ENCODE assay signal across 30 cellular contexts in genomic region chr17:17468217-17469010, GRCh38. TPM values are rescaled to one million over a fixed set of nuclear protein-coding genes. Genes with fewer than 3 reads are reported as not detected.
A peak's percentile ranks its signal among the peaks of the same experiment; 100 is the strongest.
DNase-seq lines count a peak whose midpoint lies in the region; ATAC-seq and TF ChIP-seq lines count a peak whose summit lies in the region.
"Had no signal": no experiment of that assay in that cellular context is flagged by ENCODE, and none has a peak within 500 bp of the region (broad histone marks: within the 10 kb centered on the region; RNA-seq: fewer than 3 reads in every experiment).

No MANE protein-coding gene starts in this region.

- H3K4me1 ChIP-seq in right atrium auricular region (no peaks in the 10 kb centered on the region), mucosa of descending colon (ENCODE audit: low read depth) (peaks cover 11% of the 10 kb centered on the region), transverse colon (peaks cover 0 to 18% (median 8%) of the 10 kb centered on the region in 4 donors)
- H3K4me1 ChIP-seq: stomach, tibial artery had no signal

- no peaks in the 10 kb centered on the region for H3K9me3 Mint-ChIP-seq in activated T-cell treated with anti-CD3 and anti-CD28 coated beads, Interleukin-2, amount 50 U/mL, for 4 hours
- H3K9me3 Mint-ChIP-seq: activated T-helper 17 cell treated with anti-CD3 and anti-CD28 coated beads, Interleukin-2, amount 50 U/mL, for 72 hours; CD4-positive, alpha-beta T cell; dendritic cell treated with granulocyte-macrophage colony-stimulating factor and Interleukin-4, amounts not matched to agents 40 ng/mL and 50 ng/mL, for 4 days; endodermal cell had no signal

- H3K4me1 Mint-ChIP-seq in activated T-cell treated with anti-CD3 and anti-CD28 coated beads, Interleukin-2, amount 50 U/mL, for 4 hours (ENCODE audit: low read depth) = no peaks in the 10 kb centered on the region
- H3K4me1 Mint-ChIP-seq: activated T-helper 17 cell treated with anti-CD3 and anti-CD28 coated beads, Interleukin-2, amount 50 U/mL, for 72 hours; endodermal cell had no signal

- TF ChIP-seq POLR2A in transverse colon (IDR thresholded peaks at IDR 0.05) = no peak

- TF ChIP-seq EP300 in transverse colon (IDR thresholded peaks at IDR 0.05; ENCODE audit: low read depth) = no peak

- H3K27me3 Mint-ChIP-seq in activated T-cell treated with anti-CD3 and anti-CD28 coated beads, Interleukin-2, amount 50 U/mL, for 4 hours (ENCODE audit: low read depth) = peaks cover 27% of the 10 kb centered on the region

- WGBS in transverse colon (ENCODE audit: low coverage in 1 of 2), 2 donors = 60 to 72% methylated on average over 3 to 5 of the region's 5 CpGs

- no peak overlapping the region for H3K27ac ChIP-seq in right atrium auricular region
- peak overlapping the region in 53 of 59 donors; percentile 27 to 88 (median 70) for H3K27ac ChIP-seq in dorsolateral prefrontal cortex
- H3K27ac ChIP-seq in transverse colon = peak overlapping the region; percentile 46 to 62 (median 52)
- H3K27ac ChIP-seq: ovary, PC-9, stomach, tibial artery had no signal

- intact Hi-C loops in Right ventricle myocardium superior (cut with DNase I) (no loop called here), dorsolateral prefrontal cortex (cut with DNase I) (loop anchor here in 1 of 2 donors (5.0 kb wide), 1 partner anchor 51 kb away; no protein-coding TSS in a partner anchor), mucosa of descending colon (cut with DNase I, micrococcal nuclease) (no loop called here), transverse colon (cut with DNase I; ENCODE audit: low total_unique reads) (no loop called here)

- no peak for TF ChIP-seq CTCF in right atrium auricular region (IDR thresholded peaks at IDR 0.05)
- no peak for TF ChIP-seq CTCF in dorsolateral prefrontal cortex (IDR thresholded peaks at IDR 0.05 in 54 of 56, conservative IDR thresholded peaks at IDR 0.05 in 2 of 56; ENCODE audit: low read depth in 1 of 56, partially characterized antibody in 56 of 56)
- no peak for TF ChIP-seq CTCF in mucosa of descending colon (IDR thresholded peaks at IDR 0.05)
- TF ChIP-seq CTCF in transverse colon (IDR thresholded peaks at IDR 0.05) = no peak
- no peak for TF ChIP-seq CTCF in foreskin fibroblast (IDR thresholded peaks at IDR 0.05; ENCODE audit: low read depth, low read length)

- H3K9me3 ChIP-seq in right atrium auricular region = no peaks in the 10 kb centered on the region
- no peaks in the 10 kb centered on the region for H3K9me3 ChIP-seq in mucosa of descending colon
- no peaks in the 10 kb centered on the region for H3K9me3 ChIP-seq in transverse colon
- H3K9me3 ChIP-seq: ovary, stomach, tibial artery had no signal

- no peaks in the 10 kb centered on the region for H3K36me3 Mint-ChIP-seq in activated T-cell treated with anti-CD3 and anti-CD28 coated beads, Interleukin-2, amount 50 U/mL, for 4 hours (ENCODE audit: insufficient read depth)

- peak; percentile 85 for ATAC-seq in Right ventricle myocardium superior (ENCODE audit: poor library complexity)
- peak; percentile 20 for ATAC-seq in mucosa of descending colon
- ATAC-seq in activated T-cell treated with anti-CD3 and anti-CD28 coated beads, Interleukin-2, amount 50 U/mL, for 4 hours = no peak
- ATAC-seq: activated CD8-positive, alpha-beta T cell treated with anti-CD3 and anti-CD28 coated beads, Interleukin-2, amount 10 ng/mL, durations not matched to agents 7 days and 5 days; activated T-helper 17 cell treated with anti-CD3 and anti-CD28 coated beads, Interleukin-2, amount 50 U/mL, for 72 hours; GM12878 had no signal

- H3K4me3 ChIP-seq in right atrium auricular region (no peak overlapping the region), dorsolateral prefrontal cortex (no peak overlapping the region), mucosa of descending colon (no peak overlapping the region), transverse colon (no peak overlapping the region), foreskin fibroblast (ENCODE audit: low read depth in 1 of 2, low read length in 2 of 2) (no peak overlapping the region)
- H3K4me3 ChIP-seq: GM12878, lung, ovary, PC-9, stomach, tibial artery had no signal

- H3K4me3 Mint-ChIP-seq in activated T-cell treated with anti-CD3 and anti-CD28 coated beads, Interleukin-2, amount 50 U/mL, for 4 hours = no peak overlapping the region
- H3K4me3 Mint-ChIP-seq: activated CD8-positive, alpha-beta T cell treated with anti-CD3 and anti-CD28 coated beads, Interleukin-2, amount 10 ng/mL, durations not matched to agents 7 days and 5 days; activated T-helper 17 cell treated with anti-CD3 and anti-CD28 coated beads, Interleukin-2, amount 50 U/mL, for 72 hours; CD4-positive, alpha-beta T cell; dendritic cell treated with granulocyte-macrophage colony-stimulating factor and Interleukin-4, amounts not matched to agents 40 ng/mL and 50 ng/mL, for 4 days; endodermal cell had no signal

- in situ Hi-C loops in transverse colon (cut with MboI; ENCODE audit: low pct_ligation_motif_present in 1 of 4, low pct_unique_long_range_greater_than_20kb in 1 of 4, low sequenced_read_pairs in 3 of 4) = no loop called here

- no peaks in the 10 kb centered on the region for H3K27me3 ChIP-seq in right atrium auricular region
- peaks cover 0 to 14% (median 0%) of the 10 kb centered on the region in 45 donors for H3K27me3 ChIP-seq in dorsolateral prefrontal cortex
- H3K27me3 ChIP-seq in transverse colon = no peaks in the 10 kb centered on the region
- H3K27me3 ChIP-seq: ovary had no signal

- H3K36me3 ChIP-seq in right atrium auricular region = no peaks in the 10 kb centered on the region
- H3K36me3 ChIP-seq in mucosa of descending colon (ENCODE audit: low read depth) = no peaks in the 10 kb centered on the region
- H3K36me3 ChIP-seq in transverse colon = no peaks in the 10 kb centered on the region
- H3K36me3 ChIP-seq: ovary, stomach, tibial artery had no signal

- DNase-seq in Right ventricle myocardium superior (no peak), right atrium auricular region (ENCODE audit: low spot score) (no peak), dorsolateral prefrontal cortex (peak in 6 of 10 donors; percentile 28 to 79 (median 57)), mucosa of descending colon (peak in 1 of 3 donors; percentile 38), transverse colon (no peak), foreskin fibroblast (no peak), NCI-H1417 treated with DMSO at 0.1 percent for 48 hours (lab: John Stamatoyannopoulos, UW) (no peak)
- DNase-seq in activated T-cell treated with anti-CD3 and anti-CD28 coated beads, Interleukin-2, amount 50 U/mL, for 4 hours = no peak
- DNase-seq: activated CD4-positive, CD25-positive, alpha-beta regulatory T cell treated with anti-CD3 and anti-CD28 coated beads, Interleukin-2, amount 50 U/mL, for 72 hours; activated CD8-positive, alpha-beta T cell treated with anti-CD3 and anti-CD28 coated beads, Interleukin-2, amount 10 ng/mL, durations not matched to agents 7 days and 5 days; activated naive CD4-positive, alpha-beta T cell treated with anti-CD3 and anti-CD28 coated beads, Interleukin-2, amount 50 U/mL, for 16 hours; AML-193; amniotic stem cell; CD4-positive, alpha-beta T cell; endodermal cell; KBM-7; NCI-H1092 treated with DMSO at 0.1 percent for 48 hours; NCI-H187; NK-92 treated with Interleukin-12 subunit alpha and Interleukin-12 subunit beta, amount 100 ng/mL, for 24 hours; ovary; PC-9; stimulated activated CD8-positive, alpha-beta memory T cell treated with anti-CD3 and anti-CD28 coated beads, Interleukin-4, amount 100 ng/mL, for 48 hours; stomach; T-helper 2 cell; tibial artery had no signal

RNA-seq across cellular contexts. Expression of gene MED9, which starts 8.4 kb away (rescaled TPM):
- total RNA-seq in Right ventricle myocardium superior (37.5 TPM), right atrium auricular region (10 to 100 TPM; 36.7 to 41.0 TPM), dorsolateral prefrontal cortex (10 to 100 TPM; 19.4 to 47.3 (median 33.7) TPM), mucosa of descending colon (10 to 100 TPM; 17.9 to 23.1 (median 20.3) TPM), transverse colon (10 to 100 TPM; 15.0 to 90.0 (median 25.2) TPM)
- 10 to 100 TPM; 15.0 to 16.4 (median 15.0) TPM for total RNA-seq in activated T-cell treated with anti-CD3 and anti-CD28 coated beads, Interleukin-2, amount 50 U/mL, for 4 hours

RNA-seq across cellular contexts. Expression of gene RASD1, which starts 27.8 kb away (rescaled TPM):
- 39.8 TPM for total RNA-seq in Right ventricle myocardium superior
- 100 to 1,000 TPM in 1 of 2 donors, 10 to 100 TPM in 1; 37.9 to 131 TPM for total RNA-seq in right atrium auricular region
- 100 to 1,000 TPM in 102 of 120 experiments, 10 to 100 TPM in 18; 40.4 to 251 (median 136) TPM for total RNA-seq in dorsolateral prefrontal cortex
- total RNA-seq in mucosa of descending colon = 10 to 100 TPM; 10.8 to 27.8 (median 19.2) TPM
- total RNA-seq in transverse colon = 10 to 100 TPM; 23.5 to 83.8 (median 61.3) TPM
- 1 to 10 TPM in 2 of 3 donors, under 1 TPM in 1; 0.87 to 1.3 (median 1.1) TPM for total RNA-seq in activated T-cell treated with anti-CD3 and anti-CD28 coated beads, Interleukin-2, amount 50 U/mL, for 4 hours
- total RNA-seq: GM12878, H4 had no signal

Comparison
In these comparisons a context has a peak if more than half of its experiments do, and no peak if none do; other contexts are left out.
1. ATAC-seq: peak in Right ventricle myocardium superior (single experiment) and mucosa of descending colon (single experiment); none in activated T-cell treated with anti-CD3 and anti-CD28 coated beads, Interleukin-2, amount 50 U/mL, for 4 hours (0 of 2).
2. DNase-seq: peak in dorsolateral prefrontal cortex (6 of 10); none in Right ventricle myocardium superior (single experiment), right atrium auricular region (single experiment), transverse colon (single experiment), activated T-cell treated with anti-CD3 and anti-CD28 coated beads, Interleukin-2, amount 50 U/mL, for 4 hours (single experiment), foreskin fibroblast (0 of 2) and NCI-H1417 treated with DMSO at 0.1 percent for 48 hours (single experiment).
3. H3K27ac ChIP-seq: peak in dorsolateral prefrontal cortex (53 of 59) and transverse colon (4 of 4); none in right atrium auricular region (0 of 2).
4. RNA of gene RASD1, which starts 27.8 kb away (total RNA-seq): 40.4 to 251 TPM in dorsolateral prefrontal cortex, 37.9 to 131 TPM in right atrium auricular region, 23.5 to 83.8 TPM in transverse colon, 39.8 TPM in Right ventricle myocardium superior (single experiment) and 10.8 to 27.8 TPM in mucosa of descending colon; 0.87 to 1.3 TPM in activated T-cell treated with anti-CD3 and anti-CD28 coated beads, Interleukin-2, amount 50 U/mL, for 4 hours; every median in the first group is over 4 times any median in the second.